In the genomic region with DNA sequence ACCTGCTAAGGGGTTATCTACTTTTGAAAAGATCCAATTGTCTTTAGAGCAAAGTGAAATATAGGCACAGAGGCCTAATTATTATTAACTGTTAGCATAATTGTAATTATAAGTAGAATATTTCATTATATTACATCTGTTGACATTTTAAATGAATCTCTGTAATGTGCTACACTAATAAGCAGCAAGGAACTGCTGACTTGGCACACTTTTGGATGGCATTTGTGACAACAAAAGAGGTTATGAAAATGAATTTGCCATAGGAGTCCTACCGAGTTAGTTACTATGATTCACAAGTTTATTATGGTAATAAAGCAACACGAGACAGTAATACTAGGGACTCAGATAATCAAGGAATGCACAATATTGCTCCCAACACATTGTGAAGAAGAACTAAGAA, we compare ENCODE assay signal across 20 cellular contexts.
DNase-seq lines count a peak whose midpoint lies in the region; FAIRE-seq and TF ChIP-seq lines count a peak whose summit lies in the region.
"Had no signal": no experiment of that assay in that cellular context is flagged by ENCODE, and none has a peak within 500 bp of the region (broad histone marks: within the 10 kb centered on the region; RNA-seq: fewer than 3 reads in every experiment).

No MANE protein-coding gene starts in this region.

- peak; percentile 31 for DNase-seq in NCI-H1105 treated with DMSO at 0.1 percent for 48 hours (lab: John Stamatoyannopoulos, UW)
- DNase-seq in NCI-H1105 (lab: John Stamatoyannopoulos, UW): no peak
- no peak for DNase-seq in HEK293T (ENCODE audit: extremely low spot score)
- DNase-seq in NCI-H69 (lab: John Stamatoyannopoulos, UW): peak; percentile 31
- no peak for DNase-seq in RCC 7860 (ENCODE audit: low spot score)
- no peak for DNase-seq in NCI-H1694 treated with DMSO at 0.1 percent for 48 hours (lab: John Stamatoyannopoulos, UW)
- DNase-seq in HCEC 1CT: no peak
- DNase-seq: ACHN; AML-193; BE2C; Caco-2; CD4-positive, alpha-beta T cell; CD8-positive, alpha-beta memory T cell; DMS153; DND-41 had no signal

- no peak for FAIRE-seq in RCC 7860 (lab: Jason Lieb, UNC)
- FAIRE-seq: A204.1, G401.6, GM12892, GM19239, H54 had no signal

- POLR2A ChIA-PET in HEK293T (lab: Yijun Ruan, JAX): no interaction called here

- CTCF ChIA-PET in HEK293T (lab: Yijun Ruan, JAX): no interaction called here

TF ChIP-seq in HEK293T, 16 proteins besides CTCF, POLR2A, EP300 and RAD21:
- TF ChIP-seq ELF4 (IDR thresholded peaks at IDR 0.05) (peak; percentile 20; the same call in 1 of the 2 replicates), ARNT (IDR thresholded peaks at IDR 0.05) (0 out of 2 replicates have a peak, but pooled peaks have one; percentile 12), LEF1 (IDR thresholded peaks at IDR 0.05; ENCODE audit: borderline replicate concordance) (no peak)

Comparison
In these comparisons a context has a peak if more than half of its experiments do, and no peak if none do; other contexts are left out.
1. DNase-seq: peak in NCI-H1105 treated with DMSO at 0.1 percent for 48 hours (single experiment) and NCI-H69 (single experiment); none in NCI-H1105 (single experiment), HEK293T (single experiment), RCC 7860 (single experiment), NCI-H1694 treated with DMSO at 0.1 percent for 48 hours (single experiment) and HCEC 1CT (single experiment).